In genomic region chr12:25434493-25434892, GRCh38 we compare ENCODE assay signal across 1 cellular context.
TF ChIP-seq lines count a peak whose summit lies in the region.

No MANE protein-coding gene starts in this region.

TF ChIP-seq in GM23338, 12 proteins besides CTCF, POLR2A, EP300 and RAD21 (continued from another document):
- TF ChIP-seq REST (IDR thresholded peaks at IDR 0.05; ENCODE audit: unreplicated experiment), result no peak
TF ChIP-seq in GM23338: peak in this region for 0.
